In genomic region chr17:48593840-48594411, GRCh38 we compare ENCODE assay signal across 9 cellular contexts. TPM values are rescaled to one million over a fixed set of nuclear protein-coding genes. Genes with fewer than 3 reads are reported as not detected.
DNase-seq lines count a peak whose midpoint lies in the region; ATAC-seq, FAIRE-seq and TF ChIP-seq lines count a peak whose summit lies in the region.
"Had no signal": no experiment of that assay in that cellular context is flagged by ENCODE, and none has a peak within 500 bp of the region (broad histone marks: within the 10 kb centered on the region; RNA-seq: fewer than 3 reads in every experiment).

No MANE protein-coding gene starts in this region.

- H3K79me2 ChIP-seq in SK-N-SH (ENCODE audit: insufficient read depth), result no peaks in the 10 kb centered on the region

- peaks cover 4% of the 10 kb centered on the region for H3F3A ChIP-seq in SK-N-SH (replicated peaks; ENCODE audit: insufficient read depth)

- intact Hi-C loops in heart right ventricle (cut with DNase I) (loop anchor here in 6 of 10 donors (5.0 to 10.0 kb wide), 5 partner anchors 102 to 259 kb away; no protein-coding TSS in a partner anchor), sigmoid colon (cut with DNase I) (loop anchor here (1.0 to 2.0 kb wide), 3 partner anchors 101 to 243 kb away; no protein-coding TSS in a partner anchor)

- H3K4me3 ChIP-seq in MG63 (peak overlapping the region; percentile 28; the same call in 1 of the 2 replicates), SK-N-SH (ENCODE audit: low read depth in 2 of 2, low read length in 1 of 2) (no peak overlapping the region; a peak in 1 of 4 replicates), heart right ventricle (peak overlapping the region in 3 of 10 donors; percentile 36 to 40 (median 38)), sigmoid colon (peak overlapping the region; percentile 36 to 70 (median 56))

- WGBS in SK-N-SH (ENCODE audit: low lambda C conversion rate), result 2% methylated on average over 26 of the region's 30 CpGs
- WGBS in heart right ventricle, 2 donors, result 1 to 2% methylated on average over 30 of the region's 30 CpGs
- WGBS in sigmoid colon, 2 donors, result 29 to 65% methylated on average over 30 of the region's 30 CpGs

- TF ChIP-seq EP300 in SK-N-SH (IDR thresholded peaks at IDR 0.05; ENCODE audit: borderline replicate concordance in 1 of 2, low read depth in 1 of 2, low read length in 1 of 2) (no peak), sigmoid colon (IDR thresholded peaks at IDR 0.05) (no peak)

- CTCF ChIA-PET in SK-N-SH (lab: Yijun Ruan, JAX), result interaction anchor here (0.7 to 3.7 kb wide), 18 partner anchors 13 to 451 kb away, joined by 3 to 20 read pairs (median 4); partner anchors contain the start of genes HOXB1 and HOXB8

- peak; percentile 95 for FAIRE-seq in G401.6 (lab: Jason Lieb, UNC)
- FAIRE-seq: endometrium had no signal

- H2AFZ ChIP-seq in SK-N-SH (ENCODE audit: low read depth), result peak overlapping the region; percentile 53; the same call in 1 of the 2 replicates

- peaks cover 49% of the 10 kb centered on the region for H3K36me3 ChIP-seq in MG63
- no peaks in the 10 kb centered on the region for H3K36me3 ChIP-seq in SK-N-SH (replicated peaks in 1 of 2; ENCODE audit: control insufficient read depth in 1 of 2, insufficient read depth in 2 of 2, low read length in 1 of 2)
- no peaks in the 10 kb centered on the region for H3K36me3 ChIP-seq in heart right ventricle
- no peaks in the 10 kb centered on the region for H3K36me3 ChIP-seq in sigmoid colon

- H3K4me2 ChIP-seq in SK-N-SH, result peak overlapping the region; percentile 17; the same call in 1 of the 2 replicates

- peak in 6 of 8 donors; percentile 39 to 72 (median 52) for ATAC-seq in heart right ventricle
- ATAC-seq in HG02970 (IDR thresholded peaks at IDR 0.05; ENCODE audit: low FRiP score, unreplicated experiment), result no peak

- peak; percentile 97 for TF ChIP-seq CTCF in SK-N-SH (IDR thresholded peaks at IDR 0.05)
- TF ChIP-seq CTCF in heart right ventricle (IDR thresholded peaks at IDR 0.05), result peak; percentile 63 to 92 (median 78)
- TF ChIP-seq CTCF in sigmoid colon (IDR thresholded peaks at IDR 0.05), result peak; percentile 90 to 94 (median 92)

- no peaks in the 10 kb centered on the region for H3K9me3 ChIP-seq in MG63
- H3K9me3 ChIP-seq in SK-N-SH, result no peaks in the 10 kb centered on the region
- no peaks in the 10 kb centered on the region for H3K9me3 ChIP-seq in heart right ventricle
- H3K9me3 ChIP-seq in sigmoid colon, result no peaks in the 10 kb centered on the region

- peak; percentile 86 for TF ChIP-seq RAD21 in SK-N-SH (IDR thresholded peaks at IDR 0.05; ENCODE audit: low read length)

- H3K4me1 ChIP-seq in SK-N-SH (ENCODE audit: control insufficient read depth in 1 of 2, insufficient read depth in 2 of 2, low read depth in 1 of 2, low read length in 1 of 2), result 0 out of 4 replicates have a peak, but pooled peaks cover 0 to 4% of the 10 kb centered on the region in 2 experiments
- H3K4me1 ChIP-seq in heart right ventricle, result peaks cover 3 to 52% (median 22%) of the 10 kb centered on the region in 9 donors
- peaks cover 0 to 61% (median 52%) of the 10 kb centered on the region in 4 donors for H3K4me1 ChIP-seq in sigmoid colon

- H3K9me2 ChIP-seq in SK-N-SH, result no peaks in the 10 kb centered on the region

- no peak overlapping the region for H3K27ac ChIP-seq in SK-N-SH (ENCODE audit: low read depth in 2 of 2, low read length in 1 of 2)
- peak overlapping the region in 1 of 10 donors; percentile 6 for H3K27ac ChIP-seq in heart right ventricle
- peak overlapping the region in 3 of 4 donors; percentile 95 to 99 (median 97) for H3K27ac ChIP-seq in sigmoid colon

- POLR2A ChIA-PET in SK-N-SH (lab: Yijun Ruan, JAX), result no interaction called here

- H3K9ac ChIP-seq in SK-N-SH, result no peak overlapping the region

- no peak for TF ChIP-seq POLR2A in sigmoid colon (IDR thresholded peaks at IDR 0.05)

- H4K20me1 ChIP-seq in SK-N-SH (ENCODE audit: insufficient read depth), result peaks cover 8% of the 10 kb centered on the region; the same call in 1 of the 2 replicates

- peak; percentile 88 for DNase-seq in MG63
- DNase-seq in SK-N-SH, result peak; percentile 96
- DNase-seq in activated naive CD4-positive, alpha-beta T cell treated with Interleukin-2 at 50 U/mL for 16 hours, result peak; percentile 85
- DNase-seq in heart right ventricle, result peak; percentile 32 to 76
- DNase-seq in sigmoid colon, result peak; percentile 92
- no peak for DNase-seq in occipital lobe (lab: John Stamatoyannopoulos, UW)

- H3K27me3 ChIP-seq in MG63, result no peaks in the 10 kb centered on the region
- peaks cover 98% of the 10 kb centered on the region for H3K27me3 ChIP-seq in SK-N-SH (ENCODE audit: insufficient read depth)
- H3K27me3 ChIP-seq in heart right ventricle, result peaks cover 54 to 100% (median 100%) of the 10 kb centered on the region in 7 donors
- peaks cover 0 to 7% (median 0%) of the 10 kb centered on the region in 3 donors for H3K27me3 ChIP-seq in sigmoid colon

TF ChIP-seq in SK-N-SH, 30 proteins besides CTCF, POLR2A, EP300 and RAD21 (continues in another document):
- TF ChIP-seq FOSL2 (IDR thresholded peaks at IDR 0.05; ENCODE audit: borderline replicate concordance, low read depth) (no peak), FOXM1 (IDR thresholded peaks at IDR 0.05; ENCODE audit: low read depth) (no peak)

RNA-seq across cellular contexts. Expression of gene HOXB5, which starts 0.3 kb away (rescaled TPM):
- not detected in 2 replicates for total RNA-seq in MG63 (2014; rRNA removed; shearing (Covaris generic); ENCODE audit: low replicate concordance)
- polyA plus RNA-seq in SK-N-SH (2012; rRNA removed), result not detected in 2 replicates
- 0.01 TPM in 1 of 2 replicates, not detected in the other for polyA plus RNA-seq in SK-N-SH (2012; cell fraction: cytosol; rRNA removed)
- not detected in 2 replicates for polyA plus RNA-seq in SK-N-SH (2012; cell fraction: nucleus; rRNA removed)
- total RNA-seq in heart right ventricle, result under 1 TPM in 1 of 10 donors, not detected in 9; 0.18 TPM
- polyA plus RNA-seq in heart right ventricle, result under 1 TPM; 0.06 to 0.15 TPM
- 1 to 10 TPM; 1.5 to 2.5 (median 2.1) TPM for total RNA-seq in sigmoid colon
- 10 to 100 TPM in 1 of 3 donors, 1 to 10 TPM in 2; 3.2 to 13.9 (median 4.2) TPM for polyA plus RNA-seq in sigmoid colon
- not detected for total RNA-seq in occipital lobe

RNA-seq across cellular contexts. Expression of gene HOXB3, which starts 3.9 kb away (rescaled TPM):
- 2.1 and 4.6 TPM in 2 replicates for total RNA-seq in MG63 (2014; rRNA removed; shearing (Covaris generic); ENCODE audit: low replicate concordance)
- polyA plus RNA-seq in SK-N-SH (2012; rRNA removed), result 0.10 and 0.46 TPM in 2 replicates
- polyA plus RNA-seq in SK-N-SH (2012; cell fraction: cytosol; rRNA removed), result 0.16 and 0.17 TPM in 2 replicates
- 0.64 and 1.1 TPM in 2 replicates for polyA plus RNA-seq in SK-N-SH (2012; cell fraction: nucleus; rRNA removed)
- total RNA-seq in heart right ventricle, result 1 to 10 TPM in 5 of 10 donors, under 1 TPM in 5; 0.24 to 3.9 (median 0.97) TPM
- polyA plus RNA-seq in heart right ventricle, result 1 to 10 TPM; 1.3 to 5.9 TPM
- total RNA-seq in sigmoid colon, result 10 to 100 TPM; 25.3 to 64.3 (median 30.1) TPM
- 10 to 100 TPM in 2 of 3 donors, 1 to 10 TPM in 1; 6.2 to 16.7 (median 10.2) TPM for polyA plus RNA-seq in sigmoid colon
- not detected for total RNA-seq in occipital lobe

RNA-seq across cellular contexts. Expression of gene HOXB6, which starts 10.9 kb away (rescaled TPM):
- 7.0 and 7.7 TPM in 2 replicates for total RNA-seq in MG63 (2014; rRNA removed; shearing (Covaris generic); ENCODE audit: low replicate concordance)
- not detected in 2 replicates for polyA plus RNA-seq in SK-N-SH (2012; rRNA removed)
- polyA plus RNA-seq in SK-N-SH (2012; cell fraction: cytosol; rRNA removed), result not detected in 2 replicates
- not detected in 2 replicates for polyA plus RNA-seq in SK-N-SH (2012; cell fraction: nucleus; rRNA removed)
- 1 to 10 TPM in 1 of 10 donors, under 1 TPM in 7, not detected in 2; 0.14 to 1.2 (median 0.33) TPM for total RNA-seq in heart right ventricle
- polyA plus RNA-seq in heart right ventricle, result under 1 TPM; 0.88 to 0.96 TPM
- total RNA-seq in sigmoid colon, result 10 to 100 TPM in 3 of 4 donors, 1 to 10 TPM in 1; 6.7 to 10.5 (median 10.3) TPM
- polyA plus RNA-seq in sigmoid colon, result 10 to 100 TPM in 2 of 3 donors, 1 to 10 TPM in 1; 6.0 to 28.5 (median 10.2) TPM
- total RNA-seq in occipital lobe, result not detected

RNA-seq across cellular contexts. Expression of gene HOXB4, which starts 15.8 kb away (rescaled TPM):
- total RNA-seq in MG63 (2014; rRNA removed; shearing (Covaris generic); ENCODE audit: low replicate concordance), result 0.86 and 4.2 TPM in 2 replicates
- polyA plus RNA-seq in SK-N-SH (2012; rRNA removed) (0.03 TPM in 2 replicates), heart right ventricle (1 to 10 TPM in 1 of 2 donors, under 1 TPM in 1; 0.90 to 1.4 TPM), sigmoid colon (1 to 10 TPM in 2 of 3 donors, under 1 TPM in 1; 0.23 to 2.7 (median 1.2) TPM)
- 0.03 TPM in 2 replicates for polyA plus RNA-seq in SK-N-SH (2012; cell fraction: cytosol; rRNA removed)
- polyA plus RNA-seq in SK-N-SH (2012; cell fraction: nucleus; rRNA removed), result 0.04 and 0.05 TPM in 2 replicates
- total RNA-seq in heart right ventricle (1 to 10 TPM in 1 of 10 donors, under 1 TPM in 8, not detected in 1; 0.14 to 1.6 (median 0.29) TPM), sigmoid colon (1 to 10 TPM; 4.6 to 8.3 (median 5.4) TPM), occipital lobe (not detected)

RNA-seq across cellular contexts. Expression of gene HOXB7, which starts 16.9 kb away (rescaled TPM):
- total RNA-seq in MG63 (2014; rRNA removed; shearing (Covaris generic); ENCODE audit: low replicate concordance), result 9.8 and 30.6 TPM in 2 replicates
- polyA plus RNA-seq in SK-N-SH (2012; rRNA removed) (not detected in 2 replicates), heart right ventricle (under 1 TPM; 0.13 to 0.29 TPM), sigmoid colon (10 to 100 TPM; 21.3 to 67.3 (median 43.0) TPM)
- not detected in 2 replicates for polyA plus RNA-seq in SK-N-SH (2012; cell fraction: cytosol; rRNA removed)
- not detected in 2 replicates for polyA plus RNA-seq in SK-N-SH (2012; cell fraction: nucleus; rRNA removed)
- total RNA-seq in heart right ventricle (under 1 TPM in 4 of 10 donors, not detected in 6; 0.25 to 0.62 (median 0.45) TPM), sigmoid colon (1 to 10 TPM; 1.1 to 6.6 (median 3.4) TPM), occipital lobe (not detected)

Comparison
In these comparisons a context has a peak if more than half of its experiments do, and no peak if none do; other contexts are left out.
1. H3K4me3 ChIP-seq: peak in MG63 (single experiment) and sigmoid colon (4 of 4); none in SK-N-SH (0 of 2).
2. H3K27ac ChIP-seq: peak in sigmoid colon (3 of 4); none in SK-N-SH (0 of 2).
3. Peak in every context shown above with its lines, with median percentiles within 50 percentile points of each other: CTCF ChIP-seq.